In genomic region chr17:12909511-12909910, GRCh38 we compare ENCODE assay signal across 34 cellular contexts.
"Had no signal": no experiment of that assay in that cellular context is flagged by ENCODE, and none has a peak within 500 bp of the region (broad histone marks: within the 10 kb centered on the region; RNA-seq: fewer than 3 reads in every experiment).

No MANE protein-coding gene starts in this region.

- DNase-seq: activated B cell treated with CpG ODN at 0.5 μM for 24 hours; activated CD4-positive, alpha-beta memory T cell treated with anti-CD3 and anti-CD28 coated beads for 36 hours; activated CD4-positive, alpha-beta T cell treated with anti-CD3 and anti-CD28 coated beads for 4 hours; activated CD4-positive, alpha-beta T cell treated with anti-CD3 and anti-CD28 coated beads, Interleukin-2, amount 10 ng/mL, durations not matched to agents 24 days and 14 days; activated CD4-positive, alpha-beta T cell treated with anti-CD3 and anti-CD28 coated beads, Interleukin-2, amount 50 U/mL, for 1 hour; activated CD4-positive, alpha-beta T cell treated with anti-CD3 and anti-CD28 coated beads, Interleukin-2, amount 50 U/mL, for 4 hours; activated CD4-positive, CD25-positive, alpha-beta regulatory T cell treated with anti-CD3 and anti-CD28 coated beads, Interleukin-2, amount 50 U/mL, for 72 hours; activated CD8-positive, alpha-beta memory T cell treated with anti-CD3 and anti-CD28 coated beads, Interleukin-2, amount 50 U/mL, for 4 hours; activated CD8-positive, alpha-beta T cell treated with anti-CD3 and anti-CD28 coated beads for 36 hours; activated effector memory CD4-positive, alpha-beta T cell treated with Interleukin-2 at 50 U/mL for 16 hours; activated gamma-delta T cell; activated naive CD4-positive, alpha-beta T cell treated with anti-CD3 and anti-CD28 coated beads, Interleukin-2, amount 10 ng/mL, durations not matched to agents 7 days and 5 days; activated naive CD4-positive, alpha-beta T cell treated with Interleukin-2 at 50 U/mL for 16 hours; activated naive CD8-positive, alpha-beta T cell treated with anti-CD3 and anti-CD28 coated beads, Interleukin-2, amount 10 ng/mL, durations not matched to agents 7 days and 5 days; activated naive CD8-positive, alpha-beta T cell treated with anti-CD3 and anti-CD28 coated beads, Interleukin-2, amount 50 U/mL, for 24 hours; activated T-cell treated with anti-CD3 and anti-CD28 coated beads, Interleukin-2, amount 50 U/mL, for 24 hours; activated T-cell treated with anti-CD3 and anti-CD28 coated beads, Interleukin-2, amount 50 U/mL, for 48 hours; amygdala; anterior cingulate cortex; caudate nucleus; cerebellar nuclear complex; T-helper 1 cell; T-helper 2 cell; T-helper 9 cell had no signal

- H3K4me1 ChIP-seq: ascending aorta had no signal

- H3K4me3 ChIP-seq: ascending aorta, cardiac muscle cell had no signal

- H3K9me3 ChIP-seq: ascending aorta had no signal

- H3K36me3 Mint-ChIP-seq: activated CD4-positive, alpha-beta memory T cell treated with anti-CD3 and anti-CD28 coated beads for 36 hours; activated naive CD4-positive, alpha-beta T cell treated with anti-CD3 and anti-CD28 coated beads, Interleukin-2, amount 10 ng/mL, durations not matched to agents 7 days and 5 days; activated naive CD8-positive, alpha-beta T cell; activated naive CD8-positive, alpha-beta T cell treated with anti-CD3 and anti-CD28 coated beads, Interleukin-2, amount 10 ng/mL, durations not matched to agents 7 days and 5 days had no signal

- H3K27ac ChIP-seq: ascending aorta, cardiac muscle cell, VCaP had no signal

- H3K27me3 ChIP-seq: ascending aorta, cardiac muscle cell had no signal

- H3K36me3 ChIP-seq: cardiac muscle cell had no signal

- H3K27me3 Mint-ChIP-seq: activated B cell treated with CpG ODN at 0.5 μM for 24 hours; activated CD4-positive, alpha-beta T cell treated with anti-CD3 and anti-CD28 coated beads, Interleukin-2, amount 10 ng/mL, durations not matched to agents 24 days and 14 days; activated naive CD4-positive, alpha-beta T cell treated with anti-CD3 and anti-CD28 coated beads, Interleukin-2, amount 10 ng/mL, durations not matched to agents 7 days and 5 days; activated naive CD8-positive, alpha-beta T cell treated with anti-CD3 and anti-CD28 coated beads, Interleukin-2, amount 10 ng/mL, durations not matched to agents 7 days and 5 days; brain had no signal

- H3K4me3 Mint-ChIP-seq: activated B cell treated with CpG ODN at 0.5 μM for 24 hours; activated CD4-positive, alpha-beta memory T cell treated with anti-CD3 and anti-CD28 coated beads for 36 hours; activated CD4-positive, alpha-beta T cell treated with anti-CD3 and anti-CD28 coated beads, Interleukin-2, amount 10 ng/mL, durations not matched to agents 24 days and 14 days; activated CD8-positive, alpha-beta T cell treated with anti-CD3 and anti-CD28 coated beads for 36 hours; activated naive CD4-positive, alpha-beta T cell treated with anti-CD3 and anti-CD28 coated beads, Interleukin-2, amount 10 ng/mL, durations not matched to agents 7 days and 5 days; activated naive CD4-positive, alpha-beta T cell treated with anti-CD3 and anti-CD28 coated beads, Interleukin-2, amount 50 U/mL, for 24 hours; activated naive CD8-positive, alpha-beta T cell; activated naive CD8-positive, alpha-beta T cell treated with anti-CD3 and anti-CD28 coated beads, Interleukin-2, amount 10 ng/mL, durations not matched to agents 7 days and 5 days; activated naive CD8-positive, alpha-beta T cell treated with anti-CD3 and anti-CD28 coated beads, Interleukin-2, amount 50 U/mL, for 24 hours; activated T-cell treated with anti-CD3 and anti-CD28 coated beads, Interleukin-2, amount 50 U/mL, for 24 hours; brain; central memory CD8-positive, alpha-beta T cell; T-helper 1 cell treated with Interleukin-12 subunit alpha and Interleukin-12 subunit beta and Interleukin-4 antibody, amounts not matched to agents 30 μg/mL and 1 μg/mL, for 36 hours; T-helper 2 cell treated with Interferon-gamma antibody and Interleukin-4, amounts not matched to agents 5 μg/mL and 100 μg/mL, for 36 hours had no signal

- ATAC-seq: activated CD8-positive, alpha-beta T cell treated with anti-CD3 and anti-CD28 coated beads for 36 hours; activated naive CD8-positive, alpha-beta T cell treated with anti-CD3 and anti-CD28 coated beads, Interleukin-2, amount 50 U/mL, for 24 hours had no signal

- H3K27ac Mint-ChIP-seq: activated B cell treated with CpG ODN at 0.5 μM for 24 hours; activated CD4-positive, alpha-beta memory T cell treated with anti-CD3 and anti-CD28 coated beads for 36 hours; activated CD4-positive, alpha-beta T cell treated with anti-CD3 and anti-CD28 coated beads, Interleukin-2, amount 10 ng/mL, durations not matched to agents 24 days and 14 days; activated CD8-positive, alpha-beta T cell treated with anti-CD3 and anti-CD28 coated beads for 36 hours; activated naive CD4-positive, alpha-beta T cell treated with anti-CD3 and anti-CD28 coated beads, Interleukin-2, amount 10 ng/mL, durations not matched to agents 7 days and 5 days; activated naive CD4-positive, alpha-beta T cell treated with anti-CD3 and anti-CD28 coated beads, Interleukin-2, amount 50 U/mL, for 24 hours; activated naive CD8-positive, alpha-beta T cell; activated naive CD8-positive, alpha-beta T cell treated with anti-CD3 and anti-CD28 coated beads, Interleukin-2, amount 10 ng/mL, durations not matched to agents 7 days and 5 days; activated naive CD8-positive, alpha-beta T cell treated with anti-CD3 and anti-CD28 coated beads, Interleukin-2, amount 50 U/mL, for 24 hours; activated T-cell treated with anti-CD3 and anti-CD28 coated beads, Interleukin-2, amount 50 U/mL, for 24 hours; activated T-helper 2 cell treated with anti-CD3 and anti-CD28 coated beads, Interferon-gamma antibody, Interleukin-2, Interleukin-4, amounts not matched to agents 10 μg/mL and 5 μg/mL and 100 μg/mL, durations not matched to agents 14 hours and 24 hours and 36 hours; brain; T-helper 1 cell treated with Interleukin-12 subunit alpha and Interleukin-12 subunit beta and Interleukin-4 antibody, amounts not matched to agents 30 μg/mL and 1 μg/mL, for 36 hours; T-helper 2 cell treated with Interferon-gamma antibody and Interleukin-4, amounts not matched to agents 5 μg/mL and 100 μg/mL, for 36 hours had no signal

- H3K4me1 Mint-ChIP-seq: activated B cell treated with CpG ODN at 0.5 μM for 24 hours; activated CD4-positive, alpha-beta T cell treated with anti-CD3 and anti-CD28 coated beads, Interleukin-2, amount 10 ng/mL, durations not matched to agents 24 days and 14 days; activated naive CD4-positive, alpha-beta T cell treated with anti-CD3 and anti-CD28 coated beads, Interleukin-2, amount 10 ng/mL, durations not matched to agents 7 days and 5 days; activated naive CD4-positive, alpha-beta T cell treated with anti-CD3 and anti-CD28 coated beads, Interleukin-2, amount 50 U/mL, for 24 hours; activated naive CD8-positive, alpha-beta T cell treated with anti-CD3 and anti-CD28 coated beads, Interleukin-2, amount 10 ng/mL, durations not matched to agents 7 days and 5 days; activated naive CD8-positive, alpha-beta T cell treated with anti-CD3 and anti-CD28 coated beads, Interleukin-2, amount 50 U/mL, for 24 hours; brain; central memory CD8-positive, alpha-beta T cell had no signal
